In the genomic region with DNA sequence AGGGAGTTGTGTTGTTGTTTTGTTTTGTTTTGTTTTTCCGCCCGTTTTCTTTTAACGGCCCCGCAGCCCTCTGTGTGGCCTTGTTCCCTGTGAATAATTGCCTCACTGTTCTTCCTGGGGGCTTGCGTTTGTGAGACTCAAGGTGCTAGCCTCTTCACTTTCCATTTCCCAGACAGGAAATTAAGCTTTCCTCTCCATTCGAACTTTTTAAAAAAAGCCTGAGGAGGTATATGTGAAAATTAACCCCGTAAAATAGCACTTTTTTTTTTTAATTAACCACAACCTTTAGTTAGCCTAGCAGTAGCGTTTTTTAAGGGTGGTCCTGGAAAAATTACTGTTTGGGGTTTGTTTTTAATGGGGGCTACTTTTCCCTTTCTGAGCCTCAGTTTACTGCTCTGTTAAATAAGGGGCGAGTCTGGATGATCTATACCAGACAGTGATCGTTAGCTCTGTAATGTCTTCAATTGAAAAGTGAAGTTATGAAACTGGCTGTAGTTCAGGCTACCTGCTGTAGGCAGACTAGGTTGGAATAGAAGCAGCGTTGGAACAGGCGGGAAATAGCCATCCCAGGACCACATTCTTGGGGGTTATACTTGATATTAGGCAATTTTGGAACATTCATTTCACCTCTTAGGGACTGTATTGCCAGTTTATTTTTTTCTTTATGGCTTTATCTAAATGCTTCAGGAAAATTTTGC, we compare ENCODE assay signal across 8 cellular contexts. TPM values are rescaled to one million over a fixed set of nuclear protein-coding genes. Genes with fewer than 3 reads are reported as not detected.
DNase-seq lines count a peak whose midpoint lies in the region; ATAC-seq and TF ChIP-seq lines count a peak whose summit lies in the region.

No MANE protein-coding gene starts in this region.

- ATAC-seq in upper lobe of left lung (ENCODE audit: low FRiP score in 2 of 2), result no peak

- DNase-seq in NCI-H748 (lab: John Stamatoyannopoulos, UW; ENCODE audit: unreplicated experiment) (peak; percentile 36), NCI-H748 treated with DMSO at 0.1 percent for 48 hours (lab: John Stamatoyannopoulos, UW) (no peak), HL-60 (ENCODE audit: low read depth in 1 of 2, low spot score in 1 of 2) (no peak), upper lobe of left lung (no peak), NCI-H774 (lab: John Stamatoyannopoulos, UW) (no peak), GM19238 (ENCODE audit: insufficient read length, low spot score) (no peak)
- DNase-seq in activated naive CD8-positive, alpha-beta T cell treated with anti-CD3 and anti-CD28 coated beads for 36 hours, result no peak

- 5 to 10% methylated on average over 12 of the region's 12 CpGs for WGBS in upper lobe of left lung, 2 donors

- H3K9me3 Mint-ChIP-seq in activated naive CD8-positive, alpha-beta T cell treated with anti-CD3 and anti-CD28 coated beads for 36 hours, result no peaks in the 10 kb centered on the region

- H3K4me3 ChIP-seq in HL-60 (replicated peaks; ENCODE audit: insufficient read depth, low read length), result peak overlapping the region; percentile 100
- H3K4me3 ChIP-seq in upper lobe of left lung, result peak overlapping the region; percentile 81 to 99 (median 96)

- no peaks in the 10 kb centered on the region for H3K27me3 Mint-ChIP-seq in activated naive CD8-positive, alpha-beta T cell treated with anti-CD3 and anti-CD28 coated beads for 36 hours

- peak overlapping the region; percentile 99 for H3K4me3 Mint-ChIP-seq in activated naive CD8-positive, alpha-beta T cell treated with anti-CD3 and anti-CD28 coated beads for 36 hours

- TF ChIP-seq POLR2A in upper lobe of left lung (IDR thresholded peaks at IDR 0.05), result no peak

- H3K9me3 ChIP-seq in upper lobe of left lung, result no peaks in the 10 kb centered on the region

- peaks cover 0 to 3% (median 0%) of the 10 kb centered on the region in 4 donors for H3K36me3 ChIP-seq in upper lobe of left lung

- H3K4me1 ChIP-seq in upper lobe of left lung, result peaks cover 36 to 61% (median 47%) of the 10 kb centered on the region in 4 donors

- H3K27ac Mint-ChIP-seq in activated naive CD8-positive, alpha-beta T cell treated with anti-CD3 and anti-CD28 coated beads for 36 hours, result peak overlapping the region; percentile 99

- H3K27ac ChIP-seq in HL-60 (replicated peaks), result peak overlapping the region; percentile 91
- peak overlapping the region; percentile 93 for H3K27ac ChIP-seq in layer of hippocampus (ENCODE audit: low read depth, low read length)
- H3K27ac ChIP-seq in upper lobe of left lung, result peak overlapping the region; percentile 89 to 93 (median 92)

- no peak for TF ChIP-seq CTCF in HL-60 (IDR thresholded peaks at IDR 0.05; ENCODE audit: insufficient read depth, low read length)
- no peak for TF ChIP-seq CTCF in upper lobe of left lung (IDR thresholded peaks at IDR 0.05)

- H3K27me3 ChIP-seq in HL-60 (ENCODE audit: insufficient read depth, poor library complexity, severe bottlenecking) (no peaks in the 10 kb centered on the region), layer of hippocampus (ENCODE audit: control insufficient read depth, insufficient read depth, low read length) (no peaks in the 10 kb centered on the region), upper lobe of left lung (no peaks in the 10 kb centered on the region)

- peaks cover 31% of the 10 kb centered on the region for H3K4me1 Mint-ChIP-seq in activated naive CD8-positive, alpha-beta T cell treated with anti-CD3 and anti-CD28 coated beads for 36 hours

- TF ChIP-seq EP300 in upper lobe of left lung (IDR thresholded peaks at IDR 0.05), result no peak

- H3K36me3 Mint-ChIP-seq in activated naive CD8-positive, alpha-beta T cell treated with anti-CD3 and anti-CD28 coated beads for 36 hours, result peaks cover 28% of the 10 kb centered on the region

RNA-seq across cellular contexts. Expression of gene STX16, which starts 1.7 kb away (rescaled TPM):
- 10 to 100 TPM; 84.0 to 93.5 TPM for total RNA-seq in activated naive CD8-positive, alpha-beta T cell treated with anti-CD3 and anti-CD28 coated beads for 36 hours
- 100 to 1,000 TPM in 1 of 6 donors, 10 to 100 TPM in 5; 42.1 to 469 (median 64.7) TPM for total RNA-seq in upper lobe of left lung

RNA-seq across cellular contexts. Expression of gene NPEPL1, which starts 39.8 kb away (rescaled TPM):
- total RNA-seq in activated naive CD8-positive, alpha-beta T cell treated with anti-CD3 and anti-CD28 coated beads for 36 hours, result 10 to 100 TPM; 13.7 to 15.2 TPM
- total RNA-seq in upper lobe of left lung, result 100 to 1,000 TPM in 1 of 6 donors, 10 to 100 TPM in 5; 19.4 to 198 (median 50.9) TPM
